Comparison of ENCODE assay signal across 9 cellular contexts in genomic region chr21:43921979-43922945, GRCh38. TPM values are rescaled to one million over a fixed set of nuclear protein-coding genes. Genes with fewer than 3 reads are reported as not detected.
A peak's percentile ranks its signal among the peaks of the same experiment; 100 is the strongest.
DNase-seq lines count a peak whose midpoint lies in the region; ATAC-seq and TF ChIP-seq lines count a peak whose summit lies in the region.
"Had no signal": no experiment of that assay in that cellular context is flagged by ENCODE, and none has a peak within 500 bp of the region (broad histone marks: within the 10 kb centered on the region; RNA-seq: fewer than 3 reads in every experiment).

No MANE protein-coding gene starts in this region.

- H3K9me3 ChIP-seq in heart left ventricle (no peaks in the 10 kb centered on the region), liver (ENCODE audit: control insufficient read depth in 4 of 4, low read length in 3 of 4) (no peaks in the 10 kb centered on the region), stomach smooth muscle (ENCODE audit: control insufficient read depth in 2 of 2, low read length in 2 of 2) (no peaks in the 10 kb centered on the region)
- H3K9me3 ChIP-seq: ovary had no signal

- intact Hi-C loops in heart left ventricle (cut with DNase I): loop anchor here in 1 of 10 donors (5.0 kb wide), 1 partner anchor 40 kb away; no protein-coding TSS in a partner anchor
- intact Hi-C loops in left ventricle myocardium superior (cut with micrococcal nuclease): no loop called here

- no peak for TF ChIP-seq POLR2A in heart left ventricle (IDR thresholded peaks at IDR 0.05)

- peak overlapping the region in 1 of 2 donors; percentile 6 for H3K9ac ChIP-seq in liver (ENCODE audit: low read depth in 1 of 2, low read length in 2 of 2)
- H3K9ac ChIP-seq in stomach smooth muscle (ENCODE audit: low read length in 2 of 2): no peak overlapping the region

- DNase-seq in heart left ventricle (peak in 1 of 5 donors; percentile 37), left ventricle myocardium superior (no peak), activated T-cell treated with anti-CD3 and anti-CD28 coated beads for 48 hours (ENCODE audit: low read depth) (peak; percentile 55), NCI-H2029 (lab: John Stamatoyannopoulos, UW) (no peak)

- H3K27ac ChIP-seq in heart left ventricle: peak overlapping the region in 9 of 12 donors; percentile 21 to 82 (median 53)
- H3K27ac ChIP-seq in liver (ENCODE audit: low read depth in 1 of 2, low read length in 2 of 2): peak overlapping the region; percentile 5 to 63
- peak overlapping the region; percentile 60 for H3K27ac ChIP-seq in stomach smooth muscle (ENCODE audit: low read length)
- H3K27ac ChIP-seq: ovary had no signal

- H3K4me3 ChIP-seq in heart left ventricle (no peak overlapping the region), liver (ENCODE audit: low read depth in 1 of 3, low read length in 3 of 3) (no peak overlapping the region), stomach smooth muscle (ENCODE audit: low read length in 2 of 2) (no peak overlapping the region)
- H3K4me3 ChIP-seq: ovary had no signal

- H3K27me3 ChIP-seq in heart left ventricle (no peaks in the 10 kb centered on the region), liver (ENCODE audit: control insufficient read depth in 4 of 4, insufficient read depth in 4 of 4, low read length in 3 of 4) (no peaks in the 10 kb centered on the region), stomach smooth muscle (ENCODE audit: control insufficient read depth in 1 of 2, insufficient read depth in 2 of 2, low read length in 2 of 2) (no peaks in the 10 kb centered on the region)
- H3K27me3 ChIP-seq: ovary had no signal

- peaks cover 7 to 75% (median 41%) of the 10 kb centered on the region in 12 donors for H3K4me1 ChIP-seq in heart left ventricle
- peaks cover 28 to 79% (median 64%) of the 10 kb centered on the region in 4 donors for H3K4me1 ChIP-seq in liver (ENCODE audit: control insufficient read depth in 4 of 4, insufficient read depth in 4 of 4, low read length in 3 of 4)
- peaks cover 31% of the 10 kb centered on the region for H3K4me1 ChIP-seq in stomach smooth muscle (ENCODE audit: control insufficient read depth, insufficient read depth, low read length)

- 58 to 68% (median 64%) methylated on average over 21 to 27 of the region's 27 CpGs for WGBS in heart left ventricle, 4 donors
- WGBS in liver: 80% methylated on average over 27 of the region's 27 CpGs

- H3K36me3 ChIP-seq in heart left ventricle (peaks cover 0 to 13% (median 0%) of the 10 kb centered on the region in 9 donors), liver (ENCODE audit: control insufficient read depth in 4 of 4, insufficient read depth in 3 of 4, low read depth in 1 of 4, low read length in 3 of 4) (peaks cover 0 to 2% (median 0%) of the 10 kb centered on the region in 4 donors), stomach smooth muscle (ENCODE audit: control insufficient read depth in 2 of 2, insufficient read depth in 2 of 2, low read length in 2 of 2) (peaks cover 7 to 9% of the 10 kb centered on the region in 2 donors)
- H3K36me3 ChIP-seq: ovary had no signal

- ATAC-seq in heart left ventricle (peak in 1 of 4 donors; percentile 53), left ventricle myocardium superior (no peak), HG03108 (IDR thresholded peaks at IDR 0.05; ENCODE audit: unreplicated experiment) (no peak), GM19467 (IDR thresholded peaks at IDR 0.05; ENCODE audit: unreplicated experiment) (no peak)

- no peak for TF ChIP-seq RAD21 in liver (IDR thresholded peaks at IDR 0.05)

- no peak for TF ChIP-seq CTCF in heart left ventricle (IDR thresholded peaks at IDR 0.05)
- TF ChIP-seq CTCF in liver (IDR thresholded peaks at IDR 0.05; ENCODE audit: low read depth, low read length, missing input control): no peak

TF ChIP-seq in liver, 16 proteins besides CTCF, POLR2A, EP300 and RAD21:
- TF ChIP-seq TAF1 (conservative IDR thresholded peaks at IDR 0.05) (no peak), MAX (IDR thresholded peaks at IDR 0.05) (no peak), HNF4G (IDR thresholded peaks at IDR 0.05) (no peak), RXRA (IDR thresholded peaks at IDR 0.05) (no peak), YY1 (IDR thresholded peaks at IDR 0.05) (no peak), HNF4A (conservative IDR thresholded peaks at IDR 0.05) (no peak), ZBTB33 (IDR thresholded peaks at IDR 0.05) (no peak), REST (IDR thresholded peaks at IDR 0.05) (no peak), FOXA2 (IDR thresholded peaks at IDR 0.05) (no peak), ATF3 (IDR thresholded peaks at IDR 0.05) (no peak), SP1 (IDR thresholded peaks at IDR 0.05) (no peak), FOXA1 (IDR thresholded peaks at IDR 0.05) (no peak), EGR1 (IDR thresholded peaks at IDR 0.05; ENCODE audit: low read depth in 2 of 2) (no peak), NR2F2 (IDR thresholded peaks at IDR 0.05) (no peak), JUND (IDR thresholded peaks at IDR 0.05) (no peak), GABPA (IDR thresholded peaks at IDR 0.05 in 1 of 2, conservative IDR thresholded peaks at IDR 0.05 in 1 of 2) (no peak)

RNA-seq across cellular contexts. Expression of gene AGPAT3, which starts 57.2 kb away (rescaled TPM):
- 10 to 100 TPM; 48.7 to 86.0 (median 65.5) TPM for total RNA-seq in heart left ventricle
- 10 to 100 TPM; 26.6 to 51.3 TPM for polyA plus RNA-seq in heart left ventricle
- 97.6 TPM for total RNA-seq in left ventricle myocardium superior
- 100 to 1,000 TPM in 1 of 2 donors, 10 to 100 TPM in 1; 60.7 to 148 TPM for total RNA-seq in liver
- polyA plus RNA-seq in liver: 10 to 100 TPM; 32.3 to 58.9 TPM
